Comparison of ENCODE assay signal across 14 cellular contexts in the genomic region with DNA sequence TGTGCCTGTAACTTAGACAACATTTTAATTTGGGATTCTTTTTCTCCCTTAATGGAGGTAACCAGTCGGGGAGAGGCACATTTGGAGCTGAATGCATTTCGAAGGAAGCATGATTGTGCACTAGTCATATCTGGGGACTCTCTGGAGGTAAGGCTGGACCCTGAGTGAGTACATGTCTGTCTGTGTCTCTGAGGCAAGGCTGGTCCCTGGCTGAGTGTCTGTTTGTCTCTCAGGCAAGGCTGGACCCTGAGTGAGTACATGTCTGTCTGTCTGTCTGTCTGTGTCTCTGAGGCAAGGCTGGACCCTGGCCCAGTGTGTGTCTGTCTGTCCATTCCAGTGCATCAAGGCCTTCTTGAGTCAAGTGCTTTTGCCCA. TPM values are rescaled to one million over a fixed set of nuclear protein-coding genes. Genes with fewer than 3 reads are reported as not detected.
DNase-seq lines count a peak whose midpoint lies in the region; ATAC-seq and TF ChIP-seq lines count a peak whose summit lies in the region.
"Had no signal": no experiment of that assay in that cellular context is flagged by ENCODE, and none has a peak within 500 bp of the region (broad histone marks: within the 10 kb centered on the region; RNA-seq: fewer than 3 reads in every experiment).

No MANE protein-coding gene starts in this region.

- H3K4me1 ChIP-seq in colonic mucosa = no peaks in the 10 kb centered on the region
- no peaks in the 10 kb centered on the region for H3K4me1 ChIP-seq in mucosa of descending colon (ENCODE audit: low read depth)
- H3K4me1 ChIP-seq: BLaER1 treated with 17β-estradiol and CSF1 and Interleukin-3, amounts not matched to agents 10 nM and 100 nM had no signal

- H3K9ac ChIP-seq in colonic mucosa (ENCODE audit: low read depth in 2 of 2, low read length in 2 of 2) = no peak overlapping the region
- H3K9ac ChIP-seq: BLaER1 treated with 17β-estradiol and CSF1 and Interleukin-3, amounts not matched to agents 10 nM and 100 nM had no signal

- H3K27ac ChIP-seq in colonic mucosa = peak overlapping the region; percentile 3
- H3K27ac ChIP-seq: BLaER1 treated with 17β-estradiol and CSF1 and Interleukin-3, amounts not matched to agents 10 nM and 100 nM had no signal

- no peak overlapping the region for H3K4me3 ChIP-seq in colonic mucosa
- H3K4me3 ChIP-seq in mucosa of descending colon = no peak overlapping the region
- H3K4me3 ChIP-seq: BLaER1 treated with 17β-estradiol and CSF1 and Interleukin-3, amounts not matched to agents 10 nM and 100 nM had no signal

- intact Hi-C loops in colonic mucosa (cut with DNase I) = no loop called here
- intact Hi-C loops in left colon (cut with DNase I, micrococcal nuclease) = no loop called here
- intact Hi-C loops in mucosa of descending colon (cut with DNase I, micrococcal nuclease) = no loop called here

- ATAC-seq in left colon (peak; percentile 44), mucosa of descending colon (peak; percentile 46), GM21529 (IDR thresholded peaks at IDR 0.05; ENCODE audit: unreplicated experiment) (no peak), HG03442 (IDR thresholded peaks at IDR 0.05; ENCODE audit: unreplicated experiment) (no peak)

- no peaks in the 10 kb centered on the region for H3K27me3 ChIP-seq in colonic mucosa
- H3K27me3 ChIP-seq: BLaER1 treated with 17β-estradiol and CSF1 and Interleukin-3, amounts not matched to agents 10 nM and 100 nM had no signal

- H3K36me3 ChIP-seq in colonic mucosa = no peaks in the 10 kb centered on the region
- no peaks in the 10 kb centered on the region for H3K36me3 ChIP-seq in mucosa of descending colon (ENCODE audit: low read depth)

- TF ChIP-seq CTCF in colonic mucosa (IDR thresholded peaks at IDR 0.05) = no peak
- TF ChIP-seq CTCF in mucosa of descending colon (IDR thresholded peaks at IDR 0.05) = no peak

- H3K9me3 ChIP-seq in colonic mucosa (no peaks in the 10 kb centered on the region), mucosa of descending colon (no peaks in the 10 kb centered on the region)

- DNase-seq in colonic mucosa (no peak), left colon (no peak), mucosa of descending colon (no peak), DMS114 treated with DMSO at 0.1 percent for 48 hours (lab: John Stamatoyannopoulos, UW; ENCODE audit: unreplicated experiment) (no peak), NCI-H1417 (lab: John Stamatoyannopoulos, UW) (no peak)
- DNase-seq: CD4-positive, alpha-beta memory T cell; Kasumi-1; NCI-H187; NCI-H446 treated with DMSO at 0.1 percent for 48 hours; NCI-H526 treated with DMSO at 0.1 percent for 48 hours; Right ventricle myocardium superior had no signal

RNA-seq across cellular contexts. Expression of a gene that starts 51.5 kb away (rescaled TPM):
- total RNA-seq in colonic mucosa = 1 to 10 TPM; 1.6 to 4.3 TPM
- total RNA-seq in left colon = 1 to 10 TPM; 2.9 to 4.4 TPM
- total RNA-seq in mucosa of descending colon = 10 to 100 TPM in 1 of 3 donors, 1 to 10 TPM in 2; 2.9 to 12.9 (median 4.6) TPM

Comparison
In these comparisons a context has a peak if more than half of its experiments do, and no peak if none do; other contexts are left out.
1. ATAC-seq: peak in left colon (single experiment) and mucosa of descending colon (single experiment); none in GM21529 (single experiment) and HG03442 (single experiment).